In the genomic region with DNA sequence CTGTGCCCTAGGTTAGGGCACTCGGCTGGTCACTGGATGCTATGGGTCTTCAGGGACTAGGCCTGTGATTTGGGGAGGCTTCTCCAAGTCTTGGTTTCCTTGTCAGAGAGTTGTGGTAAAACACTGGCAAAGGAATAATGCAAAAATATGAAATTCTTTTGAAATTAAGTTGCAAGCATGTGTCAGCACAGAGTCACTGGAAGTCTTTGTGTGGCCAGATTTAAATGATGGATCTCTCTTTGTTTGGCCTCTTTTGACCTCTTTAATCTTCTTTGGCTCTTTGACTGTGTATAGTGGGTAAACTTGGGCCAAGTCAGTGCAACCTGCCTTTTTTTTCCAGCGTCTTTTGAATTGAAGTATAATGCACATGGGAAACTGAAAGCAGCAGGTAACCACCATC, we compare ENCODE assay signal across 9 cellular contexts. TPM values are rescaled to one million over a fixed set of nuclear protein-coding genes. Genes with fewer than 3 reads are reported as not detected.
DNase-seq lines count a peak whose midpoint lies in the region; ATAC-seq and TF ChIP-seq lines count a peak whose summit lies in the region.
"Had no signal": no experiment of that assay in that cellular context is flagged by ENCODE, and none has a peak within 500 bp of the region (broad histone marks: within the 10 kb centered on the region; RNA-seq: fewer than 3 reads in every experiment).

No MANE protein-coding gene starts in this region.

- peak overlapping the region; percentile 72 to 84 (median 79) for H3K27ac Mint-ChIP-seq in CD4-positive, CD25-positive, alpha-beta regulatory T cell

- H3K27ac ChIP-seq in CD4-positive, CD25-positive, alpha-beta regulatory T cell (ENCODE audit: insufficient read depth, low read length, poor library complexity, severe bottlenecking): no peak overlapping the region
- H3K27ac ChIP-seq in HL-60 (replicated peaks): 0 out of 2 replicates have a peak overlapping the region, but pooled peaks have one; percentile 9
- H3K27ac ChIP-seq in coronary artery: peak overlapping the region; percentile 49 to 65
- peak overlapping the region; percentile 40 to 67 (median 51) for H3K27ac ChIP-seq in sigmoid colon

- no peak for DNase-seq in CD4-positive, CD25-positive, alpha-beta regulatory T cell
- DNase-seq in HL-60 (ENCODE audit: low read depth in 1 of 2, low spot score in 1 of 2) (no peak), coronary artery (ENCODE audit: low spot score) (no peak), sigmoid colon (no peak), hippocampal formation (lab: John Stamatoyannopoulos, UW) (no peak), NCI-H1048 (lab: John Stamatoyannopoulos, UW) (no peak)

- peaks cover 20 to 99% (median 84%) of the 10 kb centered on the region in 4 donors for H3K4me1 Mint-ChIP-seq in CD4-positive, CD25-positive, alpha-beta regulatory T cell

- no peaks in the 10 kb centered on the region for H3K27me3 ChIP-seq in CD4-positive, CD25-positive, alpha-beta regulatory T cell (ENCODE audit: control insufficient read depth, insufficient read depth, low read length)
- H3K27me3 ChIP-seq in HL-60 (ENCODE audit: insufficient read depth, poor library complexity, severe bottlenecking) (no peaks in the 10 kb centered on the region), sigmoid colon (no peaks in the 10 kb centered on the region)

- TF ChIP-seq CTCF in HL-60 (IDR thresholded peaks at IDR 0.05; ENCODE audit: insufficient read depth, low read length): no peak
- TF ChIP-seq CTCF in coronary artery (IDR thresholded peaks at IDR 0.05): no peak
- TF ChIP-seq CTCF in sigmoid colon (IDR thresholded peaks at IDR 0.05): no peak

- H3K36me3 Mint-ChIP-seq in CD4-positive, CD25-positive, alpha-beta regulatory T cell: no peaks in the 10 kb centered on the region

- H3K9me3 Mint-ChIP-seq in CD4-positive, CD25-positive, alpha-beta regulatory T cell: no peaks in the 10 kb centered on the region
- H3K9me3 Mint-ChIP-seq: stimulated activated naive CD8-positive, alpha-beta T cell treated with anti-CD3 and anti-CD28 coated beads, Interleukin-15, Interleukin-2, amounts not matched to agents 100 ng/mL and 50 ng/mL, for 24 hours had no signal

- intact Hi-C loops in sigmoid colon (cut with DNase I): no loop called here

- H3K4me3 Mint-ChIP-seq in CD4-positive, CD25-positive, alpha-beta regulatory T cell: peak overlapping the region; percentile 16 to 55 (median 36)
- H3K4me3 Mint-ChIP-seq: stimulated activated naive CD8-positive, alpha-beta T cell treated with anti-CD3 and anti-CD28 coated beads, Interleukin-15, Interleukin-2, amounts not matched to agents 100 ng/mL and 50 ng/mL, for 24 hours had no signal

- no peak for TF ChIP-seq POLR2A in sigmoid colon (IDR thresholded peaks at IDR 0.05)

- H3K36me3 ChIP-seq in CD4-positive, CD25-positive, alpha-beta regulatory T cell (ENCODE audit: control insufficient read depth, insufficient read depth, low read length): no peaks in the 10 kb centered on the region
- no peaks in the 10 kb centered on the region for H3K36me3 ChIP-seq in sigmoid colon

- ATAC-seq in CD4-positive, CD25-positive, alpha-beta regulatory T cell (ENCODE audit: low read depth in 2 of 2): no peak
- ATAC-seq in GM21723 (IDR thresholded peaks at IDR 0.05; ENCODE audit: unreplicated experiment): no peak
- no peak for ATAC-seq in HG02852 (IDR thresholded peaks at IDR 0.05; ENCODE audit: unreplicated experiment)

- peaks cover 96% of the 10 kb centered on the region for H3K4me1 ChIP-seq in CD4-positive, CD25-positive, alpha-beta regulatory T cell (ENCODE audit: control insufficient read depth, insufficient read depth, low read length, poor library complexity, severe bottlenecking)
- peaks cover 0 to 20% (median 12%) of the 10 kb centered on the region in 4 donors for H3K4me1 ChIP-seq in sigmoid colon

- no peak for TF ChIP-seq EP300 in sigmoid colon (IDR thresholded peaks at IDR 0.05)

- peaks cover 4% of the 10 kb centered on the region for H3K27me3 Mint-ChIP-seq in CD4-positive, CD25-positive, alpha-beta regulatory T cell
- H3K27me3 Mint-ChIP-seq: stimulated activated naive CD8-positive, alpha-beta T cell treated with anti-CD3 and anti-CD28 coated beads, Interleukin-15, Interleukin-2, amounts not matched to agents 100 ng/mL and 50 ng/mL, for 24 hours had no signal

- 68 to 74% methylated on average over 2 of the region's 2 CpGs for WGBS in sigmoid colon, 2 donors

- no peaks in the 10 kb centered on the region for H3K9me3 ChIP-seq in CD4-positive, CD25-positive, alpha-beta regulatory T cell (ENCODE audit: control insufficient read depth in 2 of 2, low read length in 2 of 2)
- H3K9me3 ChIP-seq in sigmoid colon: no peaks in the 10 kb centered on the region

- no peak overlapping the region for H3K4me3 ChIP-seq in CD4-positive, CD25-positive, alpha-beta regulatory T cell (ENCODE audit: low read depth, low read length)
- H3K4me3 ChIP-seq in HL-60 (replicated peaks; ENCODE audit: insufficient read depth, low read length) (no peak overlapping the region), coronary artery (no peak overlapping the region), sigmoid colon (no peak overlapping the region)

RNA-seq across cellular contexts. Expression of gene HK2, which starts 12.1 kb away (rescaled TPM):
- total RNA-seq in CD4-positive, CD25-positive, alpha-beta regulatory T cell: 11.4 TPM
- 1 to 10 TPM; 2.7 to 5.6 (median 4.1) TPM for polyA plus RNA-seq in CD4-positive, CD25-positive, alpha-beta regulatory T cell
- total RNA-seq in sigmoid colon: 1 to 10 TPM; 1.3 to 1.9 (median 1.6) TPM
- polyA plus RNA-seq in sigmoid colon: 100 to 1,000 TPM in 1 of 3 donors, 10 to 100 TPM in 2; 39.6 to 118 (median 57.3) TPM
